In genomic region chr4:36242629-36243354, GRCh38 we compare ENCODE assay signal across 8 cellular contexts. TPM values are rescaled to one million over a fixed set of nuclear protein-coding genes. Genes with fewer than 3 reads are reported as not detected.
DNase-seq lines count a peak whose midpoint lies in the region; ATAC-seq and TF ChIP-seq lines count a peak whose summit lies in the region.

No MANE protein-coding gene starts in this region.

- TF ChIP-seq POLR2A in esophagus muscularis mucosa (IDR thresholded peaks at IDR 0.05; ENCODE audit: low read depth), result no peak

- H3K4me1 ChIP-seq in RWPE2 (ENCODE audit: insufficient read depth, poor library complexity, severe bottlenecking) (peaks cover 12% of the 10 kb centered on the region), esophagus muscularis mucosa (peaks cover 0 to 15% (median 10%) of the 10 kb centered on the region in 4 donors), rectal smooth muscle tissue (ENCODE audit: control insufficient read depth, insufficient read depth, low read length) (no peaks in the 10 kb centered on the region)

- H3K9ac ChIP-seq in rectal smooth muscle tissue (ENCODE audit: low read length), result no peak overlapping the region

- intact Hi-C loops in esophagus muscularis mucosa (cut with DNase I), result no loop called here

- TF ChIP-seq EP300 in esophagus muscularis mucosa (IDR thresholded peaks at IDR 0.05), result no peak

- no peaks in the 10 kb centered on the region for H3K27me3 ChIP-seq in RWPE2 (ENCODE audit: insufficient read depth, poor library complexity, severe bottlenecking)
- H3K27me3 ChIP-seq in esophagus muscularis mucosa, result peaks cover 0 to 29% (median 0%) of the 10 kb centered on the region in 4 donors
- no peaks in the 10 kb centered on the region for H3K27me3 ChIP-seq in rectal smooth muscle tissue (ENCODE audit: control insufficient read depth, insufficient read depth, low read length)

- peak overlapping the region; percentile 73 for H3K27ac ChIP-seq in RWPE2 (ENCODE audit: poor library complexity, severe bottlenecking)
- H3K27ac ChIP-seq in esophagus muscularis mucosa (replicated peaks in 1 of 4), result no peak overlapping the region
- no peak overlapping the region for H3K27ac ChIP-seq in rectal smooth muscle tissue (ENCODE audit: low read depth, low read length)

- no peaks in the 10 kb centered on the region for H3K9me3 ChIP-seq in RWPE2 (ENCODE audit: severe bottlenecking)
- H3K9me3 ChIP-seq in esophagus muscularis mucosa, result no peaks in the 10 kb centered on the region

- TF ChIP-seq CTCF in GM12865 (IDR thresholded peaks at IDR 0.05; ENCODE audit: insufficient read depth, low read depth, low read length, missing control alignments), result no peak
- no peak for TF ChIP-seq CTCF in RWPE2 (IDR thresholded peaks at IDR 0.05; ENCODE audit: poor library complexity, severe bottlenecking)
- no peak for TF ChIP-seq CTCF in esophagus muscularis mucosa (IDR thresholded peaks at IDR 0.05)

- ATAC-seq in RWPE2 (ENCODE audit: low read depth) (no peak), GM19455 (IDR thresholded peaks at IDR 0.05; ENCODE audit: unreplicated experiment) (no peak), HG03439 (IDR thresholded peaks at IDR 0.05; ENCODE audit: unreplicated experiment) (no peak), GM19467 (IDR thresholded peaks at IDR 0.05; ENCODE audit: unreplicated experiment) (no peak)

- WGBS in esophagus muscularis mucosa, result 56% methylated on average over 7 of the region's 7 CpGs

- H3K36me3 ChIP-seq in RWPE2 (ENCODE audit: low read depth) (no peaks in the 10 kb centered on the region), esophagus muscularis mucosa (no peaks in the 10 kb centered on the region), rectal smooth muscle tissue (ENCODE audit: control insufficient read depth, insufficient read depth, low read length) (no peaks in the 10 kb centered on the region)

- no peak for DNase-seq in GM12865 (ENCODE audit: low read depth)
- no peak for DNase-seq in RWPE2 (ENCODE audit: low spot score)
- DNase-seq in esophagus muscularis mucosa (ENCODE audit: extremely low spot score), result no peak
- no peak for DNase-seq in SHP77 (lab: John Stamatoyannopoulos, UW)

- H3K4me3 ChIP-seq in GM12865 (ENCODE audit: low read depth, low read length) (peak overlapping the region; percentile 84), RWPE2 (ENCODE audit: severe bottlenecking) (peak overlapping the region; percentile 95), esophagus muscularis mucosa (peak overlapping the region; percentile 63 to 70 (median 64)), rectal smooth muscle tissue (ENCODE audit: low read length) (peak overlapping the region; percentile 69)

RNA-seq across cellular contexts. Expression of gene ARAP2, which starts 1.5 kb away (rescaled TPM):
- 10 to 100 TPM in 1 of 4 donors, 1 to 10 TPM in 3; 7.5 to 21.0 (median 7.9) TPM for total RNA-seq in esophagus muscularis mucosa

RNA-seq across cellular contexts. Expression of gene DTHD1, which starts 38.6 kb away (rescaled TPM):
- under 1 TPM in 2 of 4 donors, not detected in 2; 0.26 to 0.66 TPM for total RNA-seq in esophagus muscularis mucosa
